In the genomic region with DNA sequence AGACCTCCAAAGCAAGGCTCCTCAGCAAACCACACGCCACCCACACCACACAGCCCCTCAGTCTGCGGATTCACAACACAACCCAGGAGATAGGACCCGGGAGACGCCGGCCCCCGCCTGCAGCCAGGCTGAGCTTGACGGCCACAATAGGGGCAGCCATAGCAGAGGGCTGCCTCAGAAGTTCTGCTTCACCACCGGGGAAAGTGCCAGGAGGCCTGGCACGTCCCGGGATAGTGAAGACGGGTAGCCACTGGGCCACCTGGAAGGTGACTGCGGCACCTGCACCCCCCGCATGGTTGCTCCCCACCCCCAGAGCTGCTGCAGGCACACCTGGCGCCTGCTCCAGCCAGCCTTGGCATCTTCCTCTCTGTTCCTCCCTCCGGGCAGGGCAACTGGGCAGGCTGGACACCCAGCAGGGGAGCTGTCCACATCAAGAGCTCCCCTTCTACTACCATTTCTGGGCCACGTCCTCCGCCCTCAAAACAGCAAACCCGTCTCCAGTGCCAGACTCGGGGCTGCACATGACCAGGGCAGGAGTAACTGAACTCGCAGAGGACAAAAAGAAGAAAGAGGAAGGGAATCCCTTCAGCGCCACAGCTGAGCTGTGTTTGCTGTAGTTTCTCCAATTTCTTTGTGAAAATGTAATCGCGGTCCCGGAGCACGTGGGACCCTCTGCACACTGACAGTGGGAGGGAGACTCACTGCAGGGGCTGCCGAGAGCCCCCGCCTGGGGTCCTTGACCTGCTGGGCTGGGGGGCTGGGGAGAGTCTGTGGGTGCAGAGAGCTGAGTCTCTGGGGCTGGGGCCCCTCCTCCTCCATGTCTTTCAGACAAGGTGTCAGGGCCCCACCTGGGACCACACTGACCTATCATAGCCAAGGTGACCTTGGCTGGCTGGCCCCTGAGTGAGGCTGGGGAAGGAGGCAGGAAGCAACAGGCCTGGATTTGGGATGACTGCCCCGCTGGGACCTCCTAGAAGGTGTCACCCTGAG, we compare ENCODE assay signal across 24 cellular contexts.
"Had no signal": no experiment of that assay in that cellular context is flagged by ENCODE, and none has a peak within 500 bp of the region (broad histone marks: within the 10 kb centered on the region; RNA-seq: fewer than 3 reads in every experiment).

No MANE protein-coding gene starts in this region.

- H3K9me3 ChIP-seq: neutrophil had no signal

- DNase-seq: activated CD4-positive, alpha-beta T cell treated with anti-CD3 and anti-CD28 coated beads, Interleukin-2, amount 50 U/mL, for 1 hour; activated effector memory CD4-positive, alpha-beta T cell treated with Interleukin-2 at 50 U/mL for 16 hours; activated naive CD4-positive, alpha-beta T cell treated with anti-CD3 and anti-CD28 coated beads, Interleukin-2, amount 50 U/mL, for 16 hours; activated T-cell treated with anti-CD3 and anti-CD28 coated beads, Interleukin-2, amount 50 U/mL, for 48 hours; caudate nucleus; effector CD8-positive, alpha-beta T cell; foreskin melanocyte; immature natural killer cell; left ventricle myocardium inferior; mammary epithelial cell; midbrain; natural killer cell; right cardiac atrium; stimulated activated CD4-positive, alpha-beta T cell treated with anti-CD3 and anti-CD28 coated beads, Interleukin-15, amount 100 ng/mL, for 24 hours; stimulated activated naive B cell treated with anti-CD40 and anti-IgM and Interleukin-4, amounts not matched to agents 10 μg/mL and 1 μg/mL and 100 μg/mL, for 72 hours; SW 1271; T-helper 17 cell; transverse colon had no signal

- H3K4me3 ChIP-seq: left ventricle myocardium inferior, skin epidermis, transverse colon, vagina had no signal

- H3K27ac ChIP-seq: left ventricle myocardium inferior, neutrophil, parathyroid adenoma, skin epidermis, transverse colon, vagina had no signal

- H3K4me1 ChIP-seq: parathyroid adenoma, transverse colon, vagina had no signal

- H3K79me2 ChIP-seq: parathyroid adenoma had no signal

- H3K9ac ChIP-seq: parathyroid adenoma had no signal

- H3K4me3 Mint-ChIP-seq: brain; dendritic cell treated with granulocyte-macrophage colony-stimulating factor and Interleukin-4, amounts not matched to agents 40 ng/mL and 50 ng/mL, for 4 days; immature natural killer cell; natural killer cell; stimulated activated naive B cell treated with anti-CD40 and anti-IgM and Interleukin-4, amounts not matched to agents 10 μg/mL and 1 μg/mL and 100 μg/mL, for 72 hours; T-helper 17 cell had no signal

- H3K27ac Mint-ChIP-seq: dendritic cell treated with granulocyte-macrophage colony-stimulating factor and Interleukin-4, amounts not matched to agents 40 ng/mL and 50 ng/mL, for 4 days; immature natural killer cell; natural killer cell; stimulated activated naive B cell treated with anti-CD40 and anti-IgM and Interleukin-4, amounts not matched to agents 10 μg/mL and 1 μg/mL and 100 μg/mL, for 72 hours; T-helper 17 cell had no signal

- H2AFZ ChIP-seq: parathyroid adenoma had no signal

- H3K36me3 ChIP-seq: left ventricle myocardium inferior, neutrophil, transverse colon, vagina had no signal

- H3K27me3 ChIP-seq: neutrophil, vagina had no signal

- H3K4me1 Mint-ChIP-seq: immature natural killer cell; natural killer cell; stimulated activated naive B cell treated with anti-CD40 and anti-IgM and Interleukin-4, amounts not matched to agents 10 μg/mL and 1 μg/mL and 100 μg/mL, for 72 hours; T-helper 17 cell had no signal

- ATAC-seq: natural killer cell; stimulated activated naive B cell treated with anti-CD40 and anti-IgM and Interleukin-4, amounts not matched to agents 10 μg/mL and 1 μg/mL and 100 μg/mL, for 72 hours; T-helper 17 cell had no signal
